Comparison of ENCODE assay signal across 28 cellular contexts in genomic region chr1:231027136-231027925, GRCh38. TPM values are rescaled to one million over a fixed set of nuclear protein-coding genes. Genes with fewer than 3 reads are reported as not detected.
DNase-seq lines count a peak whose midpoint lies in the region; TF ChIP-seq lines count a peak whose summit lies in the region.
"Had no signal": no experiment of that assay in that cellular context is flagged by ENCODE, and none has a peak within 500 bp of the region (broad histone marks: within the 10 kb centered on the region; RNA-seq: fewer than 3 reads in every experiment).

No MANE protein-coding gene starts in this region.

- H3K9ac ChIP-seq in BLaER1 treated with 17β-estradiol and CSF1 and Interleukin-3, amounts not matched to agents 10 nM and 100 nM, result no peak overlapping the region
- no peak overlapping the region for H3K9ac ChIP-seq in neural progenitor cell

- H3K4me1 Mint-ChIP-seq in neural progenitor cell, result peaks cover 11% of the 10 kb centered on the region
- peaks cover 0 to 2% (median 0%) of the 10 kb centered on the region in 3 donors for H3K4me1 Mint-ChIP-seq in CD8-positive, alpha-beta memory T cell
- H3K4me1 Mint-ChIP-seq in activated T-helper 2 cell treated with anti-CD3 and anti-CD28 coated beads, Interferon-gamma antibody, Interleukin-2, Interleukin-4, amounts not matched to agents 10 μg/mL and 5 μg/mL and 100 μg/mL, durations not matched to agents 14 hours and 24 hours and 36 hours (ENCODE audit: low read depth), result peaks cover 5% of the 10 kb centered on the region
- H3K4me1 Mint-ChIP-seq: activated CD4-positive, alpha-beta memory T cell treated with anti-CD3 and anti-CD28 coated beads, Interleukin-2, amount 10 ng/mL, durations not matched to agents 7 days and 5 days; mesothelial cell of epicardium had no signal

- no peaks in the 10 kb centered on the region for H3F3A ChIP-seq in neural progenitor cell (ENCODE audit: low read depth)

- H3K27me3 Mint-ChIP-seq in neural progenitor cell (ENCODE audit: insufficient read depth, low read depth), result peaks cover 2% of the 10 kb centered on the region
- no peaks in the 10 kb centered on the region for H3K27me3 Mint-ChIP-seq in CD8-positive, alpha-beta memory T cell
- no peaks in the 10 kb centered on the region for H3K27me3 Mint-ChIP-seq in activated T-helper 2 cell treated with anti-CD3 and anti-CD28 coated beads, Interferon-gamma antibody, Interleukin-2, Interleukin-4, amounts not matched to agents 10 μg/mL and 5 μg/mL and 100 μg/mL, durations not matched to agents 14 hours and 24 hours and 36 hours (ENCODE audit: low read depth)
- H3K27me3 Mint-ChIP-seq: activated CD4-positive, alpha-beta memory T cell treated with anti-CD3 and anti-CD28 coated beads, Interleukin-2, amount 10 ng/mL, durations not matched to agents 7 days and 5 days had no signal

- H2AFZ ChIP-seq in neural progenitor cell (replicated peaks), result no peak overlapping the region

- WGBS in esophagus squamous epithelium, 2 donors, result 47 to 55% methylated on average over 14 to 21 of the region's 23 CpGs
- 69% methylated on average over 23 of the region's 23 CpGs for WGBS in suprapubic skin
- 81 to 87% methylated on average over 23 of the region's 23 CpGs for WGBS in sigmoid colon, 2 donors

- no peak for TF ChIP-seq EP300 in suprapubic skin (IDR thresholded peaks at IDR 0.05)
- TF ChIP-seq EP300 in sigmoid colon (IDR thresholded peaks at IDR 0.05), result no peak

- H3K27me3 ChIP-seq in BLaER1 treated with 17β-estradiol and CSF1 and Interleukin-3, amounts not matched to agents 10 nM and 100 nM, result no peaks in the 10 kb centered on the region
- H3K27me3 ChIP-seq in WERI-Rb-1 (ENCODE audit: insufficient read depth, low read depth, severe bottlenecking) (no peaks in the 10 kb centered on the region), esophagus squamous epithelium (no peaks in the 10 kb centered on the region), neural progenitor cell (peaks cover 20% of the 10 kb centered on the region), suprapubic skin (no peaks in the 10 kb centered on the region), sigmoid colon (no peaks in the 10 kb centered on the region)
- no peaks in the 10 kb centered on the region for H3K27me3 ChIP-seq in CD8-positive, alpha-beta memory T cell (ENCODE audit: insufficient read depth, low read length, poor library complexity, severe bottlenecking)
- H3K27me3 ChIP-seq: uterus had no signal

- no peaks in the 10 kb centered on the region for H3K36me3 Mint-ChIP-seq in neural progenitor cell
- H3K36me3 Mint-ChIP-seq in CD8-positive, alpha-beta memory T cell, result peaks cover 0 to 1% (median 0%) of the 10 kb centered on the region in 3 donors
- H3K36me3 Mint-ChIP-seq in activated T-helper 2 cell treated with anti-CD3 and anti-CD28 coated beads, Interferon-gamma antibody, Interleukin-2, Interleukin-4, amounts not matched to agents 10 μg/mL and 5 μg/mL and 100 μg/mL, durations not matched to agents 14 hours and 24 hours and 36 hours (ENCODE audit: low read depth), result no peaks in the 10 kb centered on the region
- H3K36me3 Mint-ChIP-seq: mesothelial cell of epicardium had no signal

- no peak overlapping the region for H3K27ac ChIP-seq in BLaER1 treated with 17β-estradiol and CSF1 and Interleukin-3, amounts not matched to agents 10 nM and 100 nM
- H3K27ac ChIP-seq in WERI-Rb-1 (peak overlapping the region; percentile 68), esophagus squamous epithelium (peak overlapping the region in 3 of 4 donors; percentile 44 to 61 (median 52)), neural progenitor cell (no peak overlapping the region), suprapubic skin (no peak overlapping the region), sigmoid colon (no peak overlapping the region)
- H3K27ac ChIP-seq in CD8-positive, alpha-beta memory T cell (ENCODE audit: low read depth, low read length), result no peak overlapping the region
- H3K27ac ChIP-seq: prostate gland, uterus had no signal

- H3K4me3 Mint-ChIP-seq in neural progenitor cell, result no peak overlapping the region
- H3K4me3 Mint-ChIP-seq in CD8-positive, alpha-beta memory T cell, result no peak overlapping the region
- H3K4me3 Mint-ChIP-seq in activated T-helper 2 cell treated with anti-CD3 and anti-CD28 coated beads, Interferon-gamma antibody, Interleukin-2, Interleukin-4, amounts not matched to agents 10 μg/mL and 5 μg/mL and 100 μg/mL, durations not matched to agents 14 hours and 24 hours and 36 hours (ENCODE audit: low read depth), result no peak overlapping the region
- H3K4me3 Mint-ChIP-seq: activated CD4-positive, alpha-beta memory T cell treated with anti-CD3 and anti-CD28 coated beads, Interleukin-2, amount 10 ng/mL, durations not matched to agents 7 days and 5 days; CD8-positive, alpha-beta T cell; mesothelial cell of epicardium; stimulated activated naive B cell treated with anti-CD40 and anti-IgM and Interleukin-4, amounts not matched to agents 10 μg/mL and 1 μg/mL and 100 μg/mL, for 72 hours had no signal

- no peaks in the 10 kb centered on the region for H3K9me3 Mint-ChIP-seq in neural progenitor cell
- no peaks in the 10 kb centered on the region for H3K9me3 Mint-ChIP-seq in CD8-positive, alpha-beta memory T cell
- no peaks in the 10 kb centered on the region for H3K9me3 Mint-ChIP-seq in activated T-helper 2 cell treated with anti-CD3 and anti-CD28 coated beads, Interferon-gamma antibody, Interleukin-2, Interleukin-4, amounts not matched to agents 10 μg/mL and 5 μg/mL and 100 μg/mL, durations not matched to agents 14 hours and 24 hours and 36 hours
- H3K9me3 Mint-ChIP-seq: activated CD4-positive, alpha-beta memory T cell treated with anti-CD3 and anti-CD28 coated beads, Interleukin-2, amount 10 ng/mL, durations not matched to agents 7 days and 5 days; CD8-positive, alpha-beta T cell; mesothelial cell of epicardium; stimulated activated naive B cell treated with anti-CD40 and anti-IgM and Interleukin-4, amounts not matched to agents 10 μg/mL and 1 μg/mL and 100 μg/mL, for 72 hours had no signal

- H3K27ac Mint-ChIP-seq in neural progenitor cell, result peak overlapping the region; percentile 4
- peak overlapping the region in 2 of 8 donors; percentile 61 to 84 for H3K27ac Mint-ChIP-seq in CD8-positive, alpha-beta memory T cell
- no peak overlapping the region for H3K27ac Mint-ChIP-seq in activated T-helper 2 cell treated with anti-CD3 and anti-CD28 coated beads, Interferon-gamma antibody, Interleukin-2, Interleukin-4, amounts not matched to agents 10 μg/mL and 5 μg/mL and 100 μg/mL, durations not matched to agents 14 hours and 24 hours and 36 hours
- H3K27ac Mint-ChIP-seq: activated CD4-positive, alpha-beta memory T cell treated with anti-CD3 and anti-CD28 coated beads, Interleukin-2, amount 10 ng/mL, durations not matched to agents 7 days and 5 days; CD8-positive, alpha-beta T cell; mesothelial cell of epicardium; stimulated activated naive B cell treated with anti-CD40 and anti-IgM and Interleukin-4, amounts not matched to agents 10 μg/mL and 1 μg/mL and 100 μg/mL, for 72 hours had no signal

- H3K4me3 ChIP-seq in BLaER1 treated with 17β-estradiol and CSF1 and Interleukin-3, amounts not matched to agents 10 nM and 100 nM, result no peak overlapping the region
- H3K4me3 ChIP-seq in WERI-Rb-1 (ENCODE audit: low read depth, low read length) (peak overlapping the region; percentile 16), esophagus squamous epithelium (peak overlapping the region in 1 of 4 donors; percentile 7), neural progenitor cell (no peak overlapping the region), suprapubic skin (no peak overlapping the region), sigmoid colon (no peak overlapping the region)
- no peak overlapping the region for H3K4me3 ChIP-seq in CD8-positive, alpha-beta memory T cell (ENCODE audit: low read length)
- H3K4me3 ChIP-seq: prostate gland, uterus had no signal

- H3K79me2 ChIP-seq in neural progenitor cell (ENCODE audit: low read depth), result no peaks in the 10 kb centered on the region

- intact Hi-C loops in esophagus squamous epithelium (cut with DNase I) (no loop called here), sigmoid colon (cut with DNase I) (no loop called here)
- intact Hi-C loops in activated T-helper 2 cell treated with anti-CD3 and anti-CD28 coated beads, Interferon-gamma antibody, Interleukin-2, Interleukin-4, amounts not matched to agents 10 μg/mL and 5 μg/mL and 100 μg/mL, durations not matched to agents 14 hours and 24 hours and 36 hours (cut with micrococcal nuclease), result no loop called here

- DNase-seq in WERI-Rb-1 (peak; percentile 73), esophagus squamous epithelium (lab: John Stamatoyannopoulos, UW) (no peak), neural progenitor cell (ENCODE audit: low spot score) (no peak), suprapubic skin (ENCODE audit: low spot score in 2 of 2) (no peak), sigmoid colon (no peak)
- no peak for DNase-seq in CD8-positive, alpha-beta memory T cell
- no peak for DNase-seq in activated T-helper 2 cell treated with anti-CD3 and anti-CD28 coated beads, Interferon-gamma antibody, Interleukin-2, Interleukin-4, amounts not matched to agents 10 μg/mL and 5 μg/mL and 100 μg/mL, durations not matched to agents 14 hours and 24 hours and 36 hours (ENCODE audit: low spot score)
- DNase-seq: activated CD4-positive, alpha-beta memory T cell treated with anti-CD3 and anti-CD28 coated beads, Interleukin-2, amount 10 ng/mL, durations not matched to agents 7 days and 5 days; activated CD4-positive, CD25-positive, alpha-beta regulatory T cell treated with anti-CD3 and anti-CD28 coated beads, Interleukin-2, amount 50 U/mL, for 72 hours; activated CD8-positive, alpha-beta memory T cell treated with anti-CD3 and anti-CD28 coated beads, Interleukin-2, amount 50 U/mL, for 4 hours; activated naive CD4-positive, alpha-beta T cell treated with anti-CD3 and anti-CD28 coated beads, Interleukin-2, amount 50 U/mL, for 16 hours; AML-193; amygdala; CD8-positive, alpha-beta T cell; EL; glutamatergic neuron; KG1; left ventricle myocardium superior; NCI-H1105; NCI-H187; NCI-H69; SHP77; stimulated activated naive B cell treated with anti-CD40 and anti-IgM and Interleukin-4, amounts not matched to agents 10 μg/mL and 1 μg/mL and 100 μg/mL, for 72 hours; T-helper 2 cell; uterus had no signal

- no peak for TF ChIP-seq POLR2A in esophagus squamous epithelium (IDR thresholded peaks at IDR 0.05)
- TF ChIP-seq POLR2A in suprapubic skin (IDR thresholded peaks at IDR 0.05), result no peak
- TF ChIP-seq POLR2A in sigmoid colon (IDR thresholded peaks at IDR 0.05), result no peak

- H4K20me1 ChIP-seq in BLaER1 treated with 17β-estradiol and CSF1 and Interleukin-3, amounts not matched to agents 10 nM and 100 nM, result peaks cover 17 to 73% (median 45%) of the 10 kb centered on the region in 11 experiments; a peak in 19 of 22 replicates
- H4K20me1 ChIP-seq in neural progenitor cell (ENCODE audit: low read depth), result no peaks in the 10 kb centered on the region

- H3K9me3 ChIP-seq in BLaER1 treated with 17β-estradiol and CSF1 and Interleukin-3, amounts not matched to agents 10 nM and 100 nM (replicated peaks in 1 of 11), result no peaks in the 10 kb centered on the region
- no peaks in the 10 kb centered on the region for H3K9me3 ChIP-seq in WERI-Rb-1 (ENCODE audit: severe bottlenecking)
- H3K9me3 ChIP-seq in esophagus squamous epithelium, result no peaks in the 10 kb centered on the region
- H3K9me3 ChIP-seq in neural progenitor cell (ENCODE audit: low read depth), result no peaks in the 10 kb centered on the region
- H3K9me3 ChIP-seq in suprapubic skin, result no peaks in the 10 kb centered on the region
- no peaks in the 10 kb centered on the region for H3K9me3 ChIP-seq in CD8-positive, alpha-beta memory T cell (ENCODE audit: low read length)
- H3K9me3 ChIP-seq in sigmoid colon, result no peaks in the 10 kb centered on the region
- H3K9me3 ChIP-seq: prostate gland, uterus had no signal

- peaks cover 24 to 37% (median 33%) of the 10 kb centered on the region in 10 experiments for H3K4me1 ChIP-seq in BLaER1 treated with 17β-estradiol and CSF1 and Interleukin-3, amounts not matched to agents 10 nM and 100 nM
- H3K4me1 ChIP-seq in esophagus squamous epithelium (peaks cover 0 to 28% (median 17%) of the 10 kb centered on the region in 3 donors), neural progenitor cell (peaks cover 4% of the 10 kb centered on the region), suprapubic skin (peaks cover 3% of the 10 kb centered on the region), sigmoid colon (no peaks in the 10 kb centered on the region)
- no peaks in the 10 kb centered on the region for H3K4me1 ChIP-seq in CD8-positive, alpha-beta memory T cell (ENCODE audit: insufficient read depth, low read length)
- H3K4me1 ChIP-seq: prostate gland, uterus had no signal

- POLR2A ChIA-PET in CD8-positive, alpha-beta memory T cell (lab: Charles Lee), result no interaction called here

- TF ChIP-seq CTCF in WERI-Rb-1 (IDR thresholded peaks at IDR 0.05; ENCODE audit: low read depth, low read length) (no peak; the same call in 1 of the 2 replicates), esophagus squamous epithelium (IDR thresholded peaks at IDR 0.05) (no peak), neural progenitor cell (IDR thresholded peaks at IDR 0.05) (no peak), suprapubic skin (IDR thresholded peaks at IDR 0.05) (no peak), sigmoid colon (IDR thresholded peaks at IDR 0.05) (no peak)

- CTCF ChIA-PET in CD8-positive, alpha-beta memory T cell (lab: Charles Lee), result no interaction called here

- H3K36me3 ChIP-seq in BLaER1 treated with 17β-estradiol and CSF1 and Interleukin-3, amounts not matched to agents 10 nM and 100 nM, result peaks cover 0 to 34% (median 8%) of the 10 kb centered on the region in 11 experiments; a peak in 13 of 22 replicates
- H3K36me3 ChIP-seq in WERI-Rb-1 (peaks cover 17% of the 10 kb centered on the region), esophagus squamous epithelium (no peaks in the 10 kb centered on the region), neural progenitor cell (no peaks in the 10 kb centered on the region), suprapubic skin (no peaks in the 10 kb centered on the region), sigmoid colon (no peaks in the 10 kb centered on the region)
- H3K36me3 ChIP-seq in CD8-positive, alpha-beta memory T cell (ENCODE audit: insufficient read depth, low read length), result no peaks in the 10 kb centered on the region
- H3K36me3 ChIP-seq: prostate gland, uterus had no signal

- peak overlapping the region in 6 of 11 experiments; percentile 59 to 88 (median 78); a peak in 12 of 22 replicates for H3K4me2 ChIP-seq in BLaER1 treated with 17β-estradiol and CSF1 and Interleukin-3, amounts not matched to agents 10 nM and 100 nM
- H3K4me2 ChIP-seq in neural progenitor cell, result no peak overlapping the region

RNA-seq across cellular contexts. Expression of gene FAM89A, which starts 12.7 kb away (rescaled TPM):
- total RNA-seq in esophagus squamous epithelium (10 to 100 TPM in 3 of 4 donors, 1 to 10 TPM in 1; 5.0 to 24.8 (median 17.1) TPM), neural progenitor cell (ENCODE audit: low replicate concordance) (1.9 and 2.1 TPM in 2 replicates), suprapubic skin (10 to 100 TPM; 25.5 to 59.8 (median 49.7) TPM), sigmoid colon (1 to 10 TPM; 2.5 to 9.9 (median 8.1) TPM)
- 10 to 100 TPM; 12.1 to 14.8 TPM for total RNA-seq in CD8-positive, alpha-beta memory T cell
- polyA plus RNA-seq in CD8-positive, alpha-beta memory T cell, result 10.5 TPM
- 16.1 and 18.7 TPM in 2 replicates for total RNA-seq in activated T-helper 2 cell treated with anti-CD3 and anti-CD28 coated beads, Interferon-gamma antibody, Interleukin-2, Interleukin-4, amounts not matched to agents 10 μg/mL and 5 μg/mL and 100 μg/mL, durations not matched to agents 14 hours and 24 hours and 36 hours
- polyA plus RNA-seq in sigmoid colon, result 1 to 10 TPM; 2.3 to 5.8 (median 3.6) TPM

RNA-seq across cellular contexts. Expression of gene ARV1, which starts 48.4 kb away (rescaled TPM):
- total RNA-seq in esophagus squamous epithelium (10 to 100 TPM; 12.5 to 24.7 (median 23.0) TPM), neural progenitor cell (ENCODE audit: low replicate concordance) (18.4 and 23.3 TPM in 2 replicates), suprapubic skin (10 to 100 TPM; 24.1 to 36.4 (median 29.4) TPM), sigmoid colon (10 to 100 TPM; 19.7 to 32.1 (median 22.8) TPM)
- 10 to 100 TPM; 21.2 to 21.4 TPM for total RNA-seq in CD8-positive, alpha-beta memory T cell
- polyA plus RNA-seq in CD8-positive, alpha-beta memory T cell, result 27.6 TPM
- total RNA-seq in activated T-helper 2 cell treated with anti-CD3 and anti-CD28 coated beads, Interferon-gamma antibody, Interleukin-2, Interleukin-4, amounts not matched to agents 10 μg/mL and 5 μg/mL and 100 μg/mL, durations not matched to agents 14 hours and 24 hours and 36 hours, result 10.7 and 11.3 TPM in 2 replicates
- 10 to 100 TPM; 15.5 to 30.7 (median 20.4) TPM for polyA plus RNA-seq in sigmoid colon

RNA-seq across cellular contexts. Expression of gene TTC13, which starts 48.7 kb away (rescaled TPM):
- total RNA-seq in esophagus squamous epithelium (10 to 100 TPM in 2 of 4 donors, 1 to 10 TPM in 2; 7.7 to 18.0 (median 11.3) TPM), neural progenitor cell (ENCODE audit: low replicate concordance) (20.8 and 23.0 TPM in 2 replicates), suprapubic skin (10 to 100 TPM; 16.5 to 41.2 (median 19.2) TPM), sigmoid colon (10 to 100 TPM in 3 of 4 donors, 1 to 10 TPM in 1; 7.3 to 19.7 (median 16.3) TPM)
- total RNA-seq in CD8-positive, alpha-beta memory T cell, result 10 to 100 TPM; 21.5 to 24.8 TPM
- 13.1 TPM for polyA plus RNA-seq in CD8-positive, alpha-beta memory T cell
- 17.5 and 17.7 TPM in 2 replicates for total RNA-seq in activated T-helper 2 cell treated with anti-CD3 and anti-CD28 coated beads, Interferon-gamma antibody, Interleukin-2, Interleukin-4, amounts not matched to agents 10 μg/mL and 5 μg/mL and 100 μg/mL, durations not matched to agents 14 hours and 24 hours and 36 hours
- 10 to 100 TPM in 1 of 3 donors, 1 to 10 TPM in 2; 3.0 to 13.6 (median 3.5) TPM for polyA plus RNA-seq in sigmoid colon

Comparison
In these comparisons a context has a peak if more than half of its experiments do, and no peak if none do; other contexts are left out.
1. H3K27ac ChIP-seq: peak in WERI-Rb-1 (single experiment) and esophagus squamous epithelium (3 of 4); none in BLaER1 treated with 17β-estradiol and CSF1 and Interleukin-3, amounts not matched to agents 10 nM and 100 nM (0 of 11), neural progenitor cell (single experiment), suprapubic skin (single experiment), CD8-positive, alpha-beta memory T cell (single experiment) and sigmoid colon (0 of 4).